In genomic region chr2:106851055-106851454, GRCh38 we compare ENCODE assay signal across 15 cellular contexts. TPM values are rescaled to one million over a fixed set of nuclear protein-coding genes. Genes with fewer than 3 reads are reported as not detected.
"Had no signal": no experiment of that assay in that cellular context is flagged by ENCODE, and none has a peak within 500 bp of the region (broad histone marks: within the 10 kb centered on the region; RNA-seq: fewer than 3 reads in every experiment).

No MANE protein-coding gene starts in this region.

- H3K4me1 ChIP-seq: right lobe of liver had no signal

- ATAC-seq: activated CD4-positive, CD25-positive, alpha-beta regulatory T cell treated with anti-CD3 and anti-CD28 coated beads, Interleukin-2, amount 50 U/mL, for 24 hours; activated CD8-positive, alpha-beta memory T cell treated with anti-CD3 and anti-CD28 coated beads, Interleukin-2, amount 10 ng/mL, durations not matched to agents 7 days and 5 days; natural killer cell treated with Interleukin-12 subunit alpha and Interleukin-12 subunit beta and Interleukin-15 and Interleukin-18, amount 100 ng/mL, for 72 hours; right lobe of liver; stimulated activated naive CD8-positive, alpha-beta T cell treated with anti-CD3 and anti-CD28 coated beads, Interleukin-15, Interleukin-2, amounts not matched to agents 100 U/mL and 50 U/mL, for 24 hours had no signal

- DNase-seq: activated CD4-positive, alpha-beta T cell treated with anti-CD3 and anti-CD28 coated beads, Interleukin-2, amount 50 U/mL, for 48 hours; activated CD8-positive, alpha-beta memory T cell treated with anti-CD3 and anti-CD28 coated beads, Interleukin-2, amount 10 ng/mL, durations not matched to agents 7 days and 5 days; activated effector memory CD4-positive, alpha-beta T cell treated with anti-CD3 and anti-CD28 coated beads, Interleukin-2, amount 50 U/mL, for 16 hours; activated naive CD8-positive, alpha-beta T cell treated with anti-CD3 and anti-CD28 coated beads for 36 hours; activated T-cell treated with anti-CD3 and anti-CD28 coated beads, Interleukin-2, amount 50 U/mL, for 24 hours; cortex of kidney; effector memory CD4-positive, alpha-beta T cell; erythroblast; hippocampal formation; right lobe of liver; stimulated activated CD4-positive, alpha-beta T cell treated with anti-CD3 and anti-CD28 coated beads, Interleukin-2, amount 100 ng/mL, for 48 hours; stimulated activated naive CD8-positive, alpha-beta T cell treated with anti-CD3 and anti-CD28 coated beads, Interleukin-15, Interleukin-2, amounts not matched to agents 100 U/mL and 50 U/mL, for 24 hours had no signal

- H3K36me3 ChIP-seq: right lobe of liver had no signal

- H3K27me3 ChIP-seq: right lobe of liver had no signal

- H3K4me3 ChIP-seq: right lobe of liver had no signal

- H3K9me3 ChIP-seq: right lobe of liver had no signal

- H3K27ac ChIP-seq: right lobe of liver had no signal

RNA-seq across cellular contexts. Expression of gene ST6GAL2, which starts 34.9 kb away (rescaled TPM):
- total RNA-seq: activated CD8-positive, alpha-beta memory T cell treated with anti-CD3 and anti-CD28 coated beads, Interleukin-2, amount 10 ng/mL, durations not matched to agents 7 days and 5 days; activated naive CD8-positive, alpha-beta T cell treated with anti-CD3 and anti-CD28 coated beads for 36 hours; natural killer cell treated with Interleukin-12 subunit alpha and Interleukin-12 subunit beta and Interleukin-15 and Interleukin-18, amount 100 ng/mL, for 72 hours; T-helper 2 cell treated with Interferon-gamma antibody and Interleukin-4, amounts not matched to agents 100 ng/mL and 5 ng/mL, for 36 hours had no signal
